Comparison of ENCODE assay signal across 3 cellular contexts in genomic region chrX:8464530-8464929, GRCh38. TPM values are rescaled to one million over a fixed set of nuclear protein-coding genes. Genes with fewer than 3 reads are reported as not detected.
"Had no signal": no experiment of that assay in that cellular context is flagged by ENCODE, and none has a peak within 500 bp of the region (broad histone marks: within the 10 kb centered on the region; RNA-seq: fewer than 3 reads in every experiment).

VCX3B (plus strand) TSS chrX:8464830; CDS start chrX:8465451, 621 bp downstream.

RNA-seq across cellular contexts. Expression of gene VCX3B, which starts in this region (rescaled TPM):
- total RNA-seq: LHCN-M2, MCF 10A, NCI-H460 had no signal
